ENCODE assay signal across 8 cellular contexts in genomic region chr7:76106130-76106529, GRCh38. TPM values are rescaled to one million over a fixed set of nuclear protein-coding genes. Genes with fewer than 3 reads are reported as not detected.
DNase-seq lines count a peak whose midpoint lies in the region; ATAC-seq, FAIRE-seq and TF ChIP-seq lines count a peak whose summit lies in the region.
"Not testable (repeated sequence)": the region's sequence is repeated elsewhere in the genome, so short reads cannot be mapped to it uniquely, and the experiment has no call there.

No MANE protein-coding gene starts in this region.

- CTCF ChIA-PET in Panc1 (lab: Charles Lee); HepG2 (lab: Yijun Ruan, JAX; ENCODE audit: low intra/inter-chr PET ratio, low total read pairs): not testable (repeated sequence)
- CTCF ChIA-PET in mammary epithelial cell (lab: Charles Lee; ENCODE audit: low non-redundant PET) = interaction anchor here (0.6 kb wide), 1 partner anchor 37 kb away, joined by 32 read pairs; no protein-coding TSS in a partner anchor

- not testable (repeated sequence) for H4K20me1 ChIP-seq in mammary epithelial cell (ENCODE audit: insufficient read depth, low read length)
- H4K20me1 ChIP-seq in HepG2 (ENCODE audit: insufficient read depth, low read length) = peaks cover 27% of the 10 kb centered on the region

- not testable (repeated sequence) for H3K9me3 ChIP-seq in Panc1 (ENCODE audit: control insufficient read depth, insufficient read depth, low read depth, low read length); mammary epithelial cell (replicated peaks; ENCODE audit: insufficient read depth, low read length); esophagus squamous epithelium; HepG2 (ENCODE audit: low read length)

- TF ChIP-seq EP300 in HepG2 (IDR thresholded peaks at IDR 0.05; ENCODE audit: low read depth in 2 of 2, low read length in 2 of 2) (peak; percentile 23 to 68; a peak in 2 of 4 replicates), HepG2 (CRISPR knock-in tag; IDR thresholded peaks at IDR 0.05; ENCODE audit: borderline replicate concordance) (0 out of 2 replicates have a peak, but pooled peaks have one; percentile 48)

- H3K4me2 ChIP-seq in mammary epithelial cell (ENCODE audit: insufficient read depth, low read depth, low read length) = not testable (repeated sequence)
- peak overlapping the region; percentile 81 for H3K4me2 ChIP-seq in HepG2 (ENCODE audit: low read depth, low read length)

- WGBS in mammary epithelial cell (ENCODE audit: low coverage, missing lambda C conversion rate) = 85% methylated on average over 6 of the region's 6 CpGs
- WGBS in esophagus squamous epithelium, 2 donors = 60 to 71% methylated on average over 6 of the region's 6 CpGs
- 31% methylated on average over 5 of the region's 6 CpGs for WGBS in HepG2 (ENCODE audit: low lambda C conversion rate)

- H3K36me3 ChIP-seq in Panc1 (ENCODE audit: control insufficient read depth, insufficient read depth, low read length); mammary epithelial cell (ENCODE audit: insufficient read depth, low read length); esophagus squamous epithelium: not testable (repeated sequence)
- peaks cover 9 to 26% of the 10 kb centered on the region in 2 experiments; a peak in 4 of 5 replicates for H3K36me3 ChIP-seq in HepG2 (replicated peaks in 1 of 2; ENCODE audit: control insufficient read depth in 1 of 2, insufficient read depth in 2 of 2, low read length in 2 of 2)

- TF ChIP-seq POLR2A in esophagus squamous epithelium (IDR thresholded peaks at IDR 0.05) = not testable (repeated sequence)
- peak in 1 of 2 experiments; percentile 42; a peak in 1 of 4 replicates for TF ChIP-seq POLR2A in HepG2 (IDR thresholded peaks at IDR 0.05; ENCODE audit: insufficient read depth in 1 of 2, low read depth in 2 of 2, low read length in 2 of 2)

- H3K4me1 ChIP-seq in Panc1 (ENCODE audit: control insufficient read depth, insufficient read depth, low read length) (peaks cover 34% of the 10 kb centered on the region), esophagus squamous epithelium (peaks cover 0 to 46% (median 8%) of the 10 kb centered on the region in 3 donors), HepG2 (ENCODE audit: insufficient read depth, low read length) (peaks cover 62% of the 10 kb centered on the region)
- not testable (repeated sequence) for H3K4me1 ChIP-seq in mammary epithelial cell (ENCODE audit: insufficient read depth, low read length)

- H3K79me2 ChIP-seq in mammary epithelial cell (ENCODE audit: insufficient read depth, low read length) = not testable (repeated sequence)
- peaks cover 66% of the 10 kb centered on the region for H3K79me2 ChIP-seq in HepG2 (ENCODE audit: insufficient read depth, low read length)

- intact Hi-C loops in Panc1 (cut with micrococcal nuclease; ENCODE audit: unreplicated experiment); mammary epithelial cell (cut with micrococcal nuclease); esophagus squamous epithelium (cut with DNase I); HepG2 (cut with micrococcal nuclease; ENCODE audit: unreplicated experiment): not testable (repeated sequence)

- peak overlapping the region; percentile 97 for H3K27ac ChIP-seq in Panc1 (ENCODE audit: low read length)
- H3K27ac ChIP-seq in mammary epithelial cell (ENCODE audit: insufficient read depth, low read depth, low read length) = not testable (repeated sequence)
- peak overlapping the region in 3 of 4 donors; percentile 71 to 81 (median 77) for H3K27ac ChIP-seq in esophagus squamous epithelium
- peak overlapping the region; percentile 75 for H3K27ac ChIP-seq in HepG2 (ENCODE audit: extremely low read length, insufficient read depth, low read length)

- FAIRE-seq in HepG2 (lab: Jason Lieb, UNC) = not testable (repeated sequence)

- H3K9ac ChIP-seq in mammary epithelial cell (ENCODE audit: insufficient read depth, low read length) = not testable (repeated sequence)
- H3K9ac ChIP-seq in HepG2 (ENCODE audit: insufficient read depth, low read depth, low read length) = peak overlapping the region; percentile 85

- H3K4me3 ChIP-seq in Panc1 (ENCODE audit: low read depth in 2 of 2, low read length in 2 of 2) (peak overlapping the region; percentile 42 to 55), HepG2 (replicated peaks in 1 of 3; ENCODE audit: insufficient read depth in 1 of 3, low read depth in 2 of 3, low read length in 3 of 3) (peak overlapping the region; percentile 70 to 95 (median 75))
- H3K4me3 ChIP-seq in mammary epithelial cell (replicated peaks in 1 of 3; ENCODE audit: insufficient read depth in 1 of 3, low read depth in 2 of 3, low read length in 3 of 3); esophagus squamous epithelium: not testable (repeated sequence)

- not testable (repeated sequence) for BruUV-seq in Panc1 (replicated peaks; lab: Mats Ljungman, UMichigan); mammary epithelial cell (replicated peaks; lab: Mats Ljungman, UMichigan); HepG2 (replicated peaks; lab: Mats Ljungman, UMichigan)

- not testable (repeated sequence) for H3K27me3 ChIP-seq in Panc1 (ENCODE audit: control insufficient read depth, insufficient read depth, low read length); mammary epithelial cell (ENCODE audit: insufficient read depth, low read length); esophagus squamous epithelium; HepG2 (ENCODE audit: control insufficient read depth in 1 of 2, insufficient read depth in 2 of 2, low read length in 2 of 2)

- POLR2A ChIA-PET in Panc1 (lab: Charles Lee) = not testable (repeated sequence)
- POLR2A ChIA-PET in HepG2 (lab: Yijun Ruan, JAX) = interaction anchor here (1.0 to 4.2 kb wide), 8 partner anchors 11 to 58 kb away, joined by 3 to 24 read pairs (median 6); partner anchors contain the start of genes MDH2 and STYXL1

- DNase-seq in A172 (ENCODE audit: low spot score) (peak; percentile 41), DMS53 (lab: John Stamatoyannopoulos, UW) (peak; percentile 96), LoVo (ENCODE audit: low spot score) (peak; percentile 16), Panc1 (ENCODE audit: low read depth, low spot score) (peak; percentile 86), SW480 (ENCODE audit: low spot score) (peak; percentile 10), mammary epithelial cell (peak; percentile 40), HepG2 (ENCODE audit: low spot score) (peak; percentile 71)
- not testable (repeated sequence) for DNase-seq in esophagus squamous epithelium (lab: John Stamatoyannopoulos, UW)

- in situ Hi-C loops in Panc1 (cut with HindIII; ENCODE audit: low pct_unique_long_range_greater_than_20kb, low sequenced_read_pairs); mammary epithelial cell (cut with MboI; ENCODE audit: low sequenced_read_pairs in 2 of 2); HepG2 (cut with HindIII; ENCODE audit: extremely low pct_ligation_motif_present, low pct_unique_long_range_greater_than_20kb): not testable (repeated sequence)

- not testable (repeated sequence) for TF ChIP-seq RAD21 in HepG2 (CRISPR knock-in tag; IDR thresholded peaks at IDR 0.05)

- H2AFZ ChIP-seq in mammary epithelial cell (ENCODE audit: low read depth, low read length); HepG2 (ENCODE audit: low read length): not testable (repeated sequence)

- ATAC-seq in Panc1 (peak; percentile 50), HepG2 (peak; percentile 58)

- not testable (repeated sequence) for TF ChIP-seq CTCF in Panc1 (IDR thresholded peaks at IDR 0.05); mammary epithelial cell (conservative IDR thresholded peaks at IDR 0.05 in 1 of 2, IDR thresholded peaks at IDR 0.05 in 1 of 2; ENCODE audit: extremely low read depth in 1 of 2, insufficient read depth in 1 of 2, low read depth in 1 of 2, low read length in 2 of 2); esophagus squamous epithelium (IDR thresholded peaks at IDR 0.05); HepG2 (CRISPR knock-in tag; IDR thresholded peaks at IDR 0.05)

- dilution Hi-C loops in mammary epithelial cell (cut with HindIII; ENCODE audit: low sequenced_read_pairs) = not testable (repeated sequence)

RNA-seq across cellular contexts. Expression of gene MDH2, which starts 58.2 kb away (rescaled TPM):
- 92.9 and 121 TPM in 2 replicates for total RNA-seq in A172 (2014; rRNA removed; shearing (Covaris generic))
- total RNA-seq in Panc1 (2021; ENCODE audit: unreplicated experiment) (365 TPM), mammary epithelial cell (100 to 1,000 TPM in 1 of 2 donors, 10 to 100 TPM in 1; 44.0 to 188 TPM), esophagus squamous epithelium (100 to 1,000 TPM in 3 of 4 donors, 10 to 100 TPM in 1; 92.5 to 160 (median 131) TPM), HepG2 (2016; rRNA removed; fragmentation: Illumina TruSeq; extraction: Trizol) (90.3 and 107 TPM in 2 replicates)
- 703 TPM for polyA plus RNA-seq in Panc1 (2012; ENCODE audit: insufficient read length)
- polyA plus RNA-seq in mammary epithelial cell (162 TPM), HepG2 (2011; rRNA removed) (81.4 and 90.1 TPM in 2 replicates)
- 221 TPM for polyA minus RNA-seq in mammary epithelial cell
- total RNA-seq in HepG2 (2016; cell fraction: cytosol; rRNA removed; fragmentation: Illumina TruSeq; extraction: Trizol; ENCODE audit: low read depth) = 35.9 and 38.8 TPM in 2 replicates
- 93.0 and 94.6 TPM in 2 replicates for total RNA-seq in HepG2 (2016; cell fraction: insoluble cytoplasmic fraction; rRNA removed; fragmentation: Illumina TruSeq; extraction: Trizol)
- 44.2 and 48.6 TPM in 2 replicates for total RNA-seq in HepG2 (2016; cell fraction: membrane; rRNA removed; fragmentation: Illumina TruSeq; extraction: Trizol)
- total RNA-seq in HepG2 (2016; cell fraction: nucleus; rRNA removed; fragmentation: Illumina TruSeq; extraction: Trizol) = 45.4 and 53.0 TPM in 2 replicates
- 48.1 and 61.9 TPM in 2 replicates for polyA plus RNA-seq in HepG2 (2011; cell fraction: cytosol; rRNA removed)
- polyA plus RNA-seq in HepG2 (2011; cell fraction: nucleus; rRNA removed) = 51.2 and 52.4 TPM in 2 replicates
- 126 and 145 TPM in 2 replicates for polyA plus RNA-seq in HepG2 (2012)
- 80.9 and 96.5 TPM in 2 replicates for polyA plus RNA-seq in HepG2 (2016; cell fraction: cytosol; fragmentation: Illumina TruSeq; extraction: Trizol; ENCODE audit: low read depth)
- 203 and 256 TPM in 2 replicates for polyA plus RNA-seq in HepG2 (2016; cell fraction: insoluble cytoplasmic fraction; fragmentation: Illumina TruSeq; extraction: Trizol; ENCODE audit: low read depth)
- 77.6 and 81.5 TPM in 2 replicates for polyA plus RNA-seq in HepG2 (2016; cell fraction: membrane; fragmentation: Illumina TruSeq; extraction: Trizol; ENCODE audit: low read depth)
- 113 and 123 TPM in 2 replicates for polyA plus RNA-seq in HepG2 (2016; cell fraction: nucleus; fragmentation: Illumina TruSeq; extraction: Trizol; ENCODE audit: insufficient read depth, low read depth)
- 189 and 195 TPM in 2 replicates for polyA minus RNA-seq in HepG2 (2011; rRNA and poly(A)+ RNA removed; ENCODE audit: low replicate concordance)
- polyA minus RNA-seq in HepG2 (2011; cell fraction: cytosol; rRNA and poly(A)+ RNA removed) = 86.4 and 103 TPM in 2 replicates
- 29.9 and 37.8 TPM in 2 replicates for polyA minus RNA-seq in HepG2 (2011; cell fraction: nucleus; rRNA and poly(A)+ RNA removed)

RNA-seq across cellular contexts. Expression of gene STYXL1, which starts 58.3 kb away (rescaled TPM):
- 52.3 and 84.7 TPM in 2 replicates for total RNA-seq in A172 (2014; rRNA removed; shearing (Covaris generic))
- total RNA-seq in Panc1 (2021; ENCODE audit: unreplicated experiment) = 57.6 TPM
- 60.7 TPM for polyA plus RNA-seq in Panc1 (2012; ENCODE audit: insufficient read length)
- 10 to 100 TPM; 43.0 to 44.3 TPM for total RNA-seq in mammary epithelial cell
- polyA plus RNA-seq in mammary epithelial cell = 84.3 TPM
- polyA minus RNA-seq in mammary epithelial cell = 62.9 TPM
- 10 to 100 TPM; 19.3 to 45.7 (median 32.2) TPM for total RNA-seq in esophagus squamous epithelium
- total RNA-seq in HepG2 (2016; rRNA removed; fragmentation: Illumina TruSeq; extraction: Trizol) = 23.9 and 28.0 TPM in 2 replicates
- total RNA-seq in HepG2 (2016; cell fraction: cytosol; rRNA removed; fragmentation: Illumina TruSeq; extraction: Trizol; ENCODE audit: low read depth) = 13.7 and 16.8 TPM in 2 replicates
- 21.2 and 33.5 TPM in 2 replicates for total RNA-seq in HepG2 (2016; cell fraction: insoluble cytoplasmic fraction; rRNA removed; fragmentation: Illumina TruSeq; extraction: Trizol)
- 15.6 and 15.7 TPM in 2 replicates for total RNA-seq in HepG2 (2016; cell fraction: membrane; rRNA removed; fragmentation: Illumina TruSeq; extraction: Trizol)
- 13.0 and 16.7 TPM in 2 replicates for total RNA-seq in HepG2 (2016; cell fraction: nucleus; rRNA removed; fragmentation: Illumina TruSeq; extraction: Trizol)
- 36.0 and 38.3 TPM in 2 replicates for polyA plus RNA-seq in HepG2 (2011; rRNA removed)
- 47.3 and 50.3 TPM in 2 replicates for polyA plus RNA-seq in HepG2 (2011; cell fraction: cytosol; rRNA removed)
- polyA plus RNA-seq in HepG2 (2011; cell fraction: nucleus; rRNA removed) = 19.1 and 23.0 TPM in 2 replicates
- 20.3 and 22.3 TPM in 2 replicates for polyA plus RNA-seq in HepG2 (2012)
- 17.6 and 20.9 TPM in 2 replicates for polyA plus RNA-seq in HepG2 (2016; cell fraction: cytosol; fragmentation: Illumina TruSeq; extraction: Trizol; ENCODE audit: low read depth)
- 42.1 and 47.6 TPM in 2 replicates for polyA plus RNA-seq in HepG2 (2016; cell fraction: insoluble cytoplasmic fraction; fragmentation: Illumina TruSeq; extraction: Trizol; ENCODE audit: low read depth)
- 19.0 and 20.3 TPM in 2 replicates for polyA plus RNA-seq in HepG2 (2016; cell fraction: membrane; fragmentation: Illumina TruSeq; extraction: Trizol; ENCODE audit: low read depth)
- polyA plus RNA-seq in HepG2 (2016; cell fraction: nucleus; fragmentation: Illumina TruSeq; extraction: Trizol; ENCODE audit: insufficient read depth, low read depth) = 26.3 and 27.9 TPM in 2 replicates
- 18.8 and 29.8 TPM in 2 replicates for polyA minus RNA-seq in HepG2 (2011; rRNA and poly(A)+ RNA removed; ENCODE audit: low replicate concordance)
- 7.5 and 9.2 TPM in 2 replicates for polyA minus RNA-seq in HepG2 (2011; cell fraction: cytosol; rRNA and poly(A)+ RNA removed)
- 8.9 and 10.7 TPM in 2 replicates for polyA minus RNA-seq in HepG2 (2011; cell fraction: nucleus; rRNA and poly(A)+ RNA removed)
